ENCODE assay signal across 8 cellular contexts in the genomic region with DNA sequence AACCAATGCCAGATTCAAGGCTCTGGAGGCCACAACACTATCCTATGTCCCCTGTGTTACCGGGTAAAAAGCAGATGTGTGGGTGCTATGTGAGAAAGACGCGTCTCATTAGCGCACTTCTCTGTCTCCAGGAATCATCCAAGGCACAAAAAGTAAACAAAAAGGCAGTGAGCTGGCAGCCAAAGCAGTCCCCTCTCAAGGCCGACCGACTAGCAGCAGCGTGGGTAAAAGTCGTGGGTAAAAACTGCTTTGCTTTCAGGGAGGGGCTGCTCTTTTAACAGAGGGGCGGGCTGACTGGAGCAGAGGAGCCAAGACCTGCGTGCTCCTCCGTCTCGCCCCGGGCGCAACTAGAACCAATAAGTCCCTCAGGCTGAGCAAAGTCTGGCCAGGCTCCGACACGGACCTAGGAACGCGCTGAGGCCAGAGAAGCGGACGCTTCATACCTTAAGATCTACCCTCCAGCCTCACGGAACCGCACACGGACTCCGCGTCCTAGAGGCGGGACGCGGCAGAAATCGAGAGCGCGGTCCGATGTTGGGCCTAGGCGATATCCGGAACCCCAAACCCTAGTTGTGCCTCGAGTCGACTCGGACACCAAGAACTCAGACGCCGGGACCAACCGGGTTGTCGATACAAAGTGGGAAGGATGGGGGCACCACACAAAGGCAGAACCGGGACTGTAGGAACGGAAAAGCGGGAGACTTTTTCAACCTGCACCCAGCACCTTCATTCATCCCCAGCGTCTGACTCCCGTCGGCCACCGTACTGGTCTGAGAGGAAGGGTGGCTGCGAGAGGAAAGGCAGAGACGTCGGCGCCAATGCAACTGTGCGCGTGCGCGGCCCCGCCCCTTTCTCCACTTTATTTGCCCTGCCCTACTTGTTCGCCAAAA. TPM values are rescaled to one million over a fixed set of nuclear protein-coding genes. Genes with fewer than 3 reads are reported as not detected.
A peak's percentile ranks its signal among the peaks of the same experiment; 100 is the strongest.
DNase-seq lines count a peak whose midpoint lies in the region; ATAC-seq and TF ChIP-seq lines count a peak whose summit lies in the region.

A gene with protein sequence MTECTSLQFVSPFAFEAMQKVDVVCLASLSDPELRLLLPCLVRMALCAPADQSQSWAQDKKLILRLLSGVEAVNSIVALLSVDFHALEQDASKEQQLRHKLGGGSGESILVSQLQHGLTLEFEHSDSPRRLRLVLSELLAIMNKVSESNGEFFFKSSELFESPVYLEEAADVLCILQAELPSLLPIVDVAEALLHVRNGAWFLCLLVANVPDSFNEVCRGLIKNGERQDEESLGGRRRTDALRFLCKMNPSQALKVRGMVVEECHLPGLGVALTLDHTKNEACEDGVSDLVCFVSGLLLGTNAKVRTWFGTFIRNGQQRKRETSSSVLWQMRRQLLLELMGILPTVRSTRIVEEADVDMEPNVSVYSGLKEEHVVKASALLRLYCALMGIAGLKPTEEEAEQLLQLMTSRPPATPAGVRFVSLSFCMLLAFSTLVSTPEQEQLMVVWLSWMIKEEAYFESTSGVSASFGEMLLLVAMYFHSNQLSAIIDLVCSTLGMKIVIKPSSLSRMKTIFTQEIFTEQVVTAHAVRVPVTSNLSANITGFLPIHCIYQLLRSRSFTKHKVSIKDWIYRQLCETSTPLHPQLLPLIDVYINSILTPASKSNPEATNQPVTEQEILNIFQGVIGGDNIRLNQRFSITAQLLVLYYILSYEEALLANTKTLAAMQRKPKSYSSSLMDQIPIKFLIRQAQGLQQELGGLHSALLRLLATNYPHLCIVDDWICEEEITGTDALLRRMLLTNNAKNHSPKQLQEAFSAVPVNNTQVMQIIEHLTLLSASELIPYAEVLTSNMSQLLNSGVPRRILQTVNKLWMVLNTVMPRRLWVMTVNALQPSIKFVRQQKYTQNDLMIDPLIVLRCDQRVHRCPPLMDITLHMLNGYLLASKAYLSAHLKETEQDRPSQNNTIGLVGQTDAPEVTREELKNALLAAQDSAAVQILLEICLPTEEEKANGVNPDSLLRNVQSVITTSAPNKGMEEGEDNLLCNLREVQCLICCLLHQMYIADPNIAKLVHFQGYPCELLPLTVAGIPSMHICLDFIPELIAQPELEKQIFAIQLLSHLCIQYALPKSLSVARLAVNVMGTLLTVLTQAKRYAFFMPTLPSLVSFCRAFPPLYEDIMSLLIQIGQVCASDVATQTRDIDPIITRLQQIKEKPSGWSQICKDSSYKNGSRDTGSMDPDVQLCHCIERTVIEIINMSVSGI (minus strand): TSS at position 772 of the 890 bp plus-strand sequence. CDS start 1,338 bp downstream, outside the sequence.

- peak within 1 kb of the TSS; percentile 59 to 85 (median 69) for H3K4me3 ChIP-seq in Peyer's patch

- H3K36me3 Mint-ChIP-seq in naive B cell: no peaks in the 10 kb centered on the region
- peaks cover 50% of the 10 kb centered on the region for H3K36me3 Mint-ChIP-seq in stimulated activated effector memory CD8-positive, alpha-beta T cell treated with anti-CD3 and anti-CD28 coated beads, Interleukin-12 subunit alpha, Interleukin-12 subunit beta, amount 100 ng/mL, for 72 hours

- H3K27me3 Mint-ChIP-seq in naive B cell: peaks cover 0 to 8% (median 6%) of the 10 kb centered on the region in 3 donors

- H3K4me3 Mint-ChIP-seq in naive B cell: peak within 1 kb of the TSS; percentile 83 to 97 (median 94)
- peak within 1 kb of the TSS; percentile 89 for H3K4me3 Mint-ChIP-seq in stimulated activated effector memory CD8-positive, alpha-beta T cell treated with anti-CD3 and anti-CD28 coated beads, Interleukin-12 subunit alpha, Interleukin-12 subunit beta, amount 100 ng/mL, for 72 hours

- ATAC-seq in GM21786 (IDR thresholded peaks at IDR 0.05; ENCODE audit: unreplicated experiment) (peak; percentile 83), naive B cell (ENCODE audit: low read depth in 2 of 2) (peak; percentile 89 to 90)
- peak; percentile 96 for ATAC-seq in stimulated activated effector memory CD8-positive, alpha-beta T cell treated with anti-CD3 and anti-CD28 coated beads, Interleukin-12 subunit alpha, Interleukin-12 subunit beta, amount 100 ng/mL, for 72 hours

- TF ChIP-seq CTCF in Peyer's patch (IDR thresholded peaks at IDR 0.05): no peak

- peak; percentile 66 to 69 for TF ChIP-seq POLR2A in Peyer's patch (IDR thresholded peaks at IDR 0.05)

- H3K27ac Mint-ChIP-seq in naive B cell: peak within 1 kb of the TSS; percentile 85 to 98 (median 92)
- H3K27ac Mint-ChIP-seq in stimulated activated effector memory CD8-positive, alpha-beta T cell treated with anti-CD3 and anti-CD28 coated beads, Interleukin-12 subunit alpha, Interleukin-12 subunit beta, amount 100 ng/mL, for 72 hours: peak within 1 kb of the TSS; percentile 95

- H3K4me1 ChIP-seq in Peyer's patch: peaks cover 0 to 11% (median 6%) of the 10 kb centered on the region in 4 donors

- H3K9me3 Mint-ChIP-seq in naive B cell: no peaks in the 10 kb centered on the region
- no peaks in the 10 kb centered on the region for H3K9me3 Mint-ChIP-seq in stimulated activated effector memory CD8-positive, alpha-beta T cell treated with anti-CD3 and anti-CD28 coated beads, Interleukin-12 subunit alpha, Interleukin-12 subunit beta, amount 100 ng/mL, for 72 hours

- H3K27ac ChIP-seq in KOPT-K1 (ENCODE audit: low read depth, low read length, poor library complexity, severe bottlenecking): peak within 1 kb of the TSS; percentile 76
- peak within 1 kb of the TSS; percentile 77 to 90 (median 86) for H3K27ac ChIP-seq in Peyer's patch

- H3K9me3 ChIP-seq in KOPT-K1 (ENCODE audit: insufficient read depth, low read length, poor library complexity, severe bottlenecking) (no peaks in the 10 kb centered on the region), Peyer's patch (no peaks in the 10 kb centered on the region)

- peaks cover 10 to 25% (median 19%) of the 10 kb centered on the region in 3 donors for H3K4me1 Mint-ChIP-seq in naive B cell
- H3K4me1 Mint-ChIP-seq in stimulated activated effector memory CD8-positive, alpha-beta T cell treated with anti-CD3 and anti-CD28 coated beads, Interleukin-12 subunit alpha, Interleukin-12 subunit beta, amount 100 ng/mL, for 72 hours: peaks cover 13% of the 10 kb centered on the region

- H3K36me3 ChIP-seq in KOPT-K1 (ENCODE audit: insufficient read depth, low read length): peaks cover 27% of the 10 kb centered on the region
- H3K36me3 ChIP-seq in Peyer's patch: peaks cover 0 to 16% (median 0%) of the 10 kb centered on the region in 3 donors

- H3K27me3 ChIP-seq in Peyer's patch: no peaks in the 10 kb centered on the region

- DNase-seq in DMS114 treated with DMSO at 0.1 percent for 48 hours (lab: John Stamatoyannopoulos, UW; ENCODE audit: unreplicated experiment) (peak; percentile 88), Peyer's patch (peak; percentile 97 to 98 (median 97)), fibroblast of gingiva (ENCODE audit: low read depth) (peak; percentile 97), naive B cell (peak; percentile 94)
- DNase-seq in activated T-cell treated with anti-CD3 and anti-CD28 coated beads, Interleukin-2, amount 50 U/mL, for 48 hours: peak; percentile 95 to 96
- DNase-seq in stimulated activated effector memory CD8-positive, alpha-beta T cell treated with anti-CD3 and anti-CD28 coated beads, Interleukin-12 subunit alpha, Interleukin-12 subunit beta, amount 100 ng/mL, for 72 hours (ENCODE audit: low spot score in 2 of 2): peak; percentile 90 to 97

RNA-seq across cellular contexts. Expression of the gene that starts here (rescaled TPM):
- total RNA-seq in Peyer's patch: 10 to 100 TPM in 2 of 4 donors, 1 to 10 TPM in 2; 6.7 to 13.2 (median 10.2) TPM
- polyA plus RNA-seq in naive B cell (ENCODE audit: low read depth in 6 of 6): 1 to 10 TPM in 5 of 6 donors, not detected in 1; 2.4 to 6.1 (median 3.6) TPM

Comparison
In these comparisons a context has a peak if more than half of its experiments do, and no peak if none do; other contexts are left out.
1. Peak in every context shown above with its lines: DNase-seq, ATAC-seq, H3K4me3 ChIP-seq and H3K27ac ChIP-seq.